Comparison of ENCODE assay signal across 1 cellular context in the genomic region with DNA sequence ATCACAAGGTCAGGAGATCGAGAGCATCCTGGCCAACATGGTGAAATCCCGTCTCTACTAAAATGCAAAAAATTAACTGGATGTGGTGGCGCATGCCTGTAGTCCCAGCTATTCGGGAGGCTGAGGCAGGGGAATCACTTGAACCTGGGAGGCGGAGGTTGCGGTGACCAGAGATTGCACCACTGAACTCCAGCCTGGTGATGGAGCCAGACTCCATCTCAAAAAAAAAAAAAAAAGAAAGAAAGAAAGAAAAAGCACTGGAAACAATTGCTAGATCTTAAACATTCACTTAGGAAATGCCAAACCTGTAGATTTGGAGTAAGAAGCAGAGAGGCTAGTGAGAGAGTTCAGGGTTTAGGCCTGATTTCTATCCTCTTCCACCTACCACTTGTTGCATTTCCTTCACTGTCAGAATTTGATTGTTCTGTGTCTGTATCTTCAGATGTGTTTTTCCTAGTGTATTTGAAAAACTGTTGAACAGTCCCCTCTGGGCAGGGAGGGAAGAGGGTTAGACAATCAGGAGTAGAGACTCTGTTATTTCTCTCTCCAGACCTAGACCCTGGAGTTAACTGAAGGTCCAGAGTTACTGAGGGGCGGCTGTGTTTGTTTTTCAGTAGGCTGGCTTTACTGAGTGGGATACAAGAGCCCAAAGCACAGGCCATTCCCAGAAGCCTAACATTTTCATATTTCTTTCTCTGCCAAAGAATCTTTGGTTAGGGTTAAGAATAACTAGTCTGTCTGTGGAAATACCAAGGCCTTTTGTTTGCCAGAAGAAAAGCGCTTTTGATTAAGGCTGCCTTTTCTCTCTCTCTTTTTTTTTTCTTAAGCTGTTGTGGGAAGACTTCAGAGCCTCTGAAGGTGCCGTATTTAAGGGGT.
TF ChIP-seq lines count a peak whose summit lies in the region.

No MANE protein-coding gene starts in this region.

TF ChIP-seq in HepG2, 621 proteins besides CTCF, POLR2A, EP300 and RAD21 (continued from another document):
- TF ChIP-seq, protein P1, sequence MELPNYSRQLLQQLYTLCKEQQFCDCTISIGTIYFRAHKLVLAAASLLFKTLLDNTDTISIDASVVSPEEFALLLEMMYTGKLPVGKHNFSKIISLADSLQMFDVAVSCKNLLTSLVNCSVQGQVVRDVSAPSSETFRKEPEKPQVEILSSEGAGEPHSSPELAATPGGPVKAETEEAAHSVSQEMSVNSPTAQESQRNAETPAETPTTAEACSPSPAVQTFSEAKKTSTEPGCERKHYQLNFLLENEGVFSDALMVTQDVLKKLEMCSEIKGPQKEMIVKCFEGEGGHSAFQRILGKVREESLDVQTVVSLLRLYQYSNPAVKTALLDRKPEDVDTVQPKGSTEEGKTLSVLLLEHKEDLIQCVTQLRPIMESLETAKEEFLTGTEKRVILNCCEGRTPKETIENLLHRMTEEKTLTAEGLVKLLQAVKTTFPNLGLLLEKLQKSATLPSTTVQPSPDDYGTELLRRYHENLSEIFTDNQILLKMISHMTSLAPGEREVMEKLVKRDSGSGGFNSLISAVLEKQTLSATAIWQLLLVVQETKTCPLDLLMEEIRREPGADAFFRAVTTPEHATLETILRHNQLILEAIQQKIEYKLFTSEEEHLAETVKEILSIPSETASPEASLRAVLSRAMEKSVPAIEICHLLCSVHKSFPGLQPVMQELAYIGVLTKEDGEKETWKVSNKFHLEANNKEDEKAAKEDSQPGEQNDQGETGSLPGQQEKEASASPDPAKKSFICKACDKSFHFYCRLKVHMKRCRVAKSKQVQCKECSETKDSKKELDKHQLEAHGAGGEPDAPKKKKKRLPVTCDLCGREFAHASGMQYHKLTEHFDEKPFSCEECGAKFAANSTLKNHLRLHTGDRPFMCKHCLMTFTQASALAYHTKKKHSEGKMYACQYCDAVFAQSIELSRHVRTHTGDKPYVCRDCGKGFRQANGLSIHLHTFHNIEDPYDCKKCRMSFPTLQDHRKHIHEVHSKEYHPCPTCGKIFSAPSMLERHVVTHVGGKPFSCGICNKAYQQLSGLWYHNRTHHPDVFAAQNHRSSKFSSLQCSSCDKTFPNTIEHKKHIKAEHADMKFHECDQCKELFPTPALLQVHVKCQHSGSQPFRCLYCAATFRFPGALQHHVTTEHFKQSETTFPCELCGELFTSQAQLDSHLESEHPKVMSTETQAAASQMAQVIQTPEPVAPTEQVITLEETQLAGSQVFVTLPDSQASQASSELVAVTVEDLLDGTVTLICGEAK (IDR thresholded peaks at IDR 0.05): no peak
- TF ChIP-seq, protein P1 (CRISPR knock-in tag; IDR thresholded peaks at IDR 0.05): no peak
- TF ChIP-seq, protein P2, sequence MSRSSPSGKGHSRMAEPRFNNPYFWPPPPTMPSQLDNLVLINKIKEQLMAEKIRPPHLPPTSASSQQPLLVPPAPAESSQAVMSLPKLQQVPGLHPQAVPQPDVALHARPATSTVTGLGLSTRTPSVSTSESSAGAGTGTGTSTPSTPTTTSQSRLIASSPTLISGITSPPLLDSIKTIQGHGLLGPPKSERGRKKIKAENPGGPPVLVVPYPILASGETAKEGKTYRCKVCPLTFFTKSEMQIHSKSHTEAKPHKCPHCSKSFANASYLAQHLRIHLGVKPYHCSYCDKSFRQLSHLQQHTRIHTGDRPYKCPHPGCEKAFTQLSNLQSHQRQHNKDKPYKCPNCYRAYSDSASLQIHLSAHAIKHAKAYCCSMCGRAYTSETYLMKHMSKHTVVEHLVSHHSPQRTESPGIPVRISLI (CRISPR knock-in tag; IDR thresholded peaks at IDR 0.05; ENCODE audit: borderline replicate concordance): 0 out of 2 replicates have a peak, but pooled peaks have one; percentile 25
